In the genomic region with DNA sequence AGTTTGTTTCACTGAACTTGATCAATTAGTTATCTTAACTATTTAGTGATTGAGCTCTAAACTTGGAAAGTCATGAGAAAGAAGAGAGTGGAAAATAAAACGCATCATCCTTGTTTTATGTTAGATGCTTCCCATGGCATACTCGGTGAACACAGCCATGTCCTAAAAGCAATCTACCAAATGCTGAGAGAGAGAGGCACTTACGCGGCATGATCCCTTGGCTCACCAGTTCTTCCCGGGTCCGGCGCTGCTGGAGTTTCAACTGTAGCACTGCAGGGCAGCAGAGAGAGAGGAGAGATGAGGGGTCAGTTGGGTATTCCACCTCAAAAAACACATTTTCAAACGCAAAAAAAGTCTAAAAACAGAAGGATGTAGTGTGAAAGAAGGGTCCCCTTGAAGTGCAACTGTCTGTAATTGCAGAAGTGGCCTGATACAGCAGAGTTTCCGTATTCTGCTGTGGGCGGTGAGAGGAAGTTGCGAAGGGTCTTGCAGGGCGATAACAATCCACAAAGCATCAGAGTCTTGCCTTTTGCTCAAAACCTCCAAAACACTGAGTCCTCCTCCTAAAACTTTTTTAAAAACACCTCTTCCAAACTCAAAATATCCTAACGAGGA, we compare ENCODE assay signal across 8 cellular contexts.
A peak's percentile ranks its signal among the peaks of the same experiment; 100 is the strongest.
DNase-seq lines count a peak whose midpoint lies in the region; ATAC-seq and TF ChIP-seq lines count a peak whose summit lies in the region.

No MANE protein-coding gene starts in this region.

- H3K27ac ChIP-seq in BLaER1 (peak overlapping the region; percentile 79), esophagus muscularis mucosa (replicated peaks in 1 of 4) (peak overlapping the region in 1 of 4 donors; percentile 9)

- ATAC-seq in HG02678 (IDR thresholded peaks at IDR 0.05; ENCODE audit: unreplicated experiment): peak; percentile 69
- ATAC-seq in activated CD4-positive, CD25-positive, alpha-beta regulatory T cell treated with anti-CD3 and anti-CD28 coated beads, Interleukin-2, amount 50 U/mL, for 24 hours: peak; percentile 64 to 76
- no peak for ATAC-seq in GM21619 (IDR thresholded peaks at IDR 0.05; ENCODE audit: unreplicated experiment)

- peak overlapping the region; percentile 76 for H3K9ac ChIP-seq in BLaER1

- no peak for TF ChIP-seq EP300 in esophagus muscularis mucosa (IDR thresholded peaks at IDR 0.05)

- H3K4me2 ChIP-seq in BLaER1: peak overlapping the region; percentile 90

- no peak for TF ChIP-seq CTCF in esophagus muscularis mucosa (IDR thresholded peaks at IDR 0.05)

- 84% methylated on average over 13 of the region's 13 CpGs for WGBS in esophagus muscularis mucosa

- DNase-seq in esophagus muscularis mucosa (ENCODE audit: extremely low spot score): no peak
- peak; percentile 26 to 43 for DNase-seq in stimulated activated CD8-positive, alpha-beta memory T cell treated with anti-CD3 and anti-CD28 coated beads, Interleukin-7, amount 100 ng/mL, for 4 hours (ENCODE audit: low read depth in 2 of 2)
- no peak for DNase-seq in NCI-H2171 (lab: John Stamatoyannopoulos, UW)
- no peak for DNase-seq in islet precursor cell

- intact Hi-C loops in esophagus muscularis mucosa (cut with DNase I): no loop called here

- H3K27me3 ChIP-seq in BLaER1 (no peaks in the 10 kb centered on the region), esophagus muscularis mucosa (no peaks in the 10 kb centered on the region)

- H4K20me1 ChIP-seq in BLaER1: peaks cover 15% of the 10 kb centered on the region; the same call in 1 of the 2 replicates

- peaks cover 28% of the 10 kb centered on the region for H3K4me1 ChIP-seq in BLaER1
- peaks cover 0 to 6% (median under 1%) of the 10 kb centered on the region in 4 donors for H3K4me1 ChIP-seq in esophagus muscularis mucosa

- no peak for TF ChIP-seq POLR2A in esophagus muscularis mucosa (IDR thresholded peaks at IDR 0.05; ENCODE audit: low read depth)

- H3K9me3 ChIP-seq in BLaER1 (no peaks in the 10 kb centered on the region), esophagus muscularis mucosa (no peaks in the 10 kb centered on the region)

- H3K4me3 ChIP-seq in BLaER1 (peak overlapping the region; percentile 70), esophagus muscularis mucosa (peak overlapping the region; percentile 13 to 43 (median 22))

- peaks cover 25% of the 10 kb centered on the region for H3K36me3 ChIP-seq in BLaER1
- H3K36me3 ChIP-seq in esophagus muscularis mucosa: peaks cover 0 to 19% (median 8%) of the 10 kb centered on the region in 4 donors

Comparison
In these comparisons a context has a peak if more than half of its experiments do, and no peak if none do; other contexts are left out.
1. DNase-seq: peak in stimulated activated CD8-positive, alpha-beta memory T cell treated with anti-CD3 and anti-CD28 coated beads, Interleukin-7, amount 100 ng/mL, for 4 hours (2 of 2); none in esophagus muscularis mucosa (single experiment), NCI-H2171 (single experiment) and islet precursor cell (single experiment).